Comparison of ENCODE assay signal across 9 cellular contexts in genomic region chr1:64171797-64172281, GRCh38. TPM values are rescaled to one million over a fixed set of nuclear protein-coding genes. Genes with fewer than 3 reads are reported as not detected.
DNase-seq lines count a peak whose midpoint lies in the region; ATAC-seq, FAIRE-seq and TF ChIP-seq lines count a peak whose summit lies in the region.
"Had no signal": no experiment of that assay in that cellular context is flagged by ENCODE, and none has a peak within 500 bp of the region (broad histone marks: within the 10 kb centered on the region; RNA-seq: fewer than 3 reads in every experiment).

No MANE protein-coding gene starts in this region.

- H3K4me1 Mint-ChIP-seq in activated naive CD8-positive, alpha-beta T cell treated with anti-CD3 and anti-CD28 coated beads for 36 hours = peaks cover 22% of the 10 kb centered on the region

- H3K27ac Mint-ChIP-seq in activated naive CD8-positive, alpha-beta T cell treated with anti-CD3 and anti-CD28 coated beads for 36 hours = peak overlapping the region; percentile 50

- H3K36me3 Mint-ChIP-seq in activated naive CD8-positive, alpha-beta T cell treated with anti-CD3 and anti-CD28 coated beads for 36 hours = no peaks in the 10 kb centered on the region

- no peaks in the 10 kb centered on the region for H3K36me3 ChIP-seq in small intestine (ENCODE audit: control insufficient read depth in 2 of 2, insufficient read depth in 2 of 2, low read length in 2 of 2)

- no peaks in the 10 kb centered on the region for H3K27me3 ChIP-seq in small intestine (ENCODE audit: control insufficient read depth in 2 of 2, insufficient read depth in 2 of 2, low read length in 2 of 2)

- TF ChIP-seq CTCF in GM20000 (IDR thresholded peaks at IDR 0.05; ENCODE audit: extremely low read depth, missing control alignments) = no peak

- H3K4me3 Mint-ChIP-seq in activated naive CD8-positive, alpha-beta T cell treated with anti-CD3 and anti-CD28 coated beads for 36 hours = no peak overlapping the region

- peak; percentile 75 for ATAC-seq in GM21515 (IDR thresholded peaks at IDR 0.05; ENCODE audit: unreplicated experiment)

- FAIRE-seq in small intestine (lab: Jason Lieb, UNC) = no peak

- no peak overlapping the region for H3K4me3 ChIP-seq in small intestine (ENCODE audit: low read depth in 1 of 2, low read length in 2 of 2)

- WGBS in small intestine, 3 donors = 6 to 18% (median 10%) methylated on average over 3 of the region's 3 CpGs

- H3K27me3 Mint-ChIP-seq in activated naive CD8-positive, alpha-beta T cell treated with anti-CD3 and anti-CD28 coated beads for 36 hours = peaks cover 36% of the 10 kb centered on the region

- H3K27ac ChIP-seq in small intestine (ENCODE audit: low read depth in 1 of 2, low read length in 1 of 2) = peak overlapping the region in 1 of 2 donors; percentile 64

- H3K9me3 Mint-ChIP-seq in activated naive CD8-positive, alpha-beta T cell treated with anti-CD3 and anti-CD28 coated beads for 36 hours = no peaks in the 10 kb centered on the region

- H3K4me1 ChIP-seq in small intestine (ENCODE audit: control insufficient read depth in 2 of 2, insufficient read depth in 1 of 2, low read depth in 1 of 2, low read length in 1 of 2) = peaks cover 0 to 13% of the 10 kb centered on the region in 2 donors

- DNase-seq in DMS153 treated with DMSO at 0.1 percent for 48 hours (lab: John Stamatoyannopoulos, UW; ENCODE audit: unreplicated experiment) (peak; percentile 70), HS-5 (ENCODE audit: low read depth) (peak; percentile 58), small intestine (peak; percentile 48), mucosa of gallbladder (ENCODE audit: low spot score) (no peak), GM20000 (ENCODE audit: low spot score) (no peak), AG08396 (ENCODE audit: low spot score) (no peak)
- no peak for DNase-seq in activated naive CD8-positive, alpha-beta T cell treated with anti-CD3 and anti-CD28 coated beads for 36 hours

- H3K9me3 ChIP-seq in small intestine (ENCODE audit: control insufficient read depth, low read depth) = no peaks in the 10 kb centered on the region

RNA-seq across cellular contexts. Expression of gene UBE2U, which starts 31.6 kb away (rescaled TPM):
- not detected for total RNA-seq in activated naive CD8-positive, alpha-beta T cell treated with anti-CD3 and anti-CD28 coated beads for 36 hours
- polyA plus RNA-seq in small intestine = not detected
- total RNA-seq in mucosa of gallbladder = not detected
- total RNA-seq: glomerular endothelial cell had no signal

Comparison
In these comparisons a context has a peak if more than half of its experiments do, and no peak if none do; other contexts are left out.
1. DNase-seq: peak in DMS153 treated with DMSO at 0.1 percent for 48 hours (single experiment), HS-5 (single experiment) and small intestine (single experiment); none in activated naive CD8-positive, alpha-beta T cell treated with anti-CD3 and anti-CD28 coated beads for 36 hours (single experiment), mucosa of gallbladder (single experiment), GM20000 (single experiment) and AG08396 (single experiment).